29 cellular contexts compared by ENCODE assay signal in genomic region chr17:68835061-68835460, GRCh38.
DNase-seq lines count a peak whose midpoint lies in the region; ATAC-seq, FAIRE-seq and TF ChIP-seq lines count a peak whose summit lies in the region.
"Had no signal": no experiment of that assay in that cellular context is flagged by ENCODE, and none has a peak within 500 bp of the region (broad histone marks: within the 10 kb centered on the region; RNA-seq: fewer than 3 reads in every experiment).

No MANE protein-coding gene starts in this region.

- no peaks in the 10 kb centered on the region for H3F3A ChIP-seq in PC-3 (ENCODE audit: low read length, unreplicated experiment)

- TF ChIP-seq CTCF in PC-3 (conservative IDR thresholded peaks at IDR 0.05; ENCODE audit: low read depth, low read length) (no peak), fibroblast of villous mesenchyme (IDR thresholded peaks at IDR 0.05; ENCODE audit: insufficient read depth, low read depth, low read length) (no peak), progenitor cell of endocrine pancreas (IDR thresholded peaks at IDR 0.05; ENCODE audit: unreplicated experiment) (no peak)

- DNase-seq in H4 (ENCODE audit: low spot score) (peak; percentile 16), PC-3 (peak; percentile 54), fibroblast of villous mesenchyme (ENCODE audit: low read depth) (peak; percentile 76), putamen (ENCODE audit: low spot score) (no peak), progenitor cell of endocrine pancreas (ENCODE audit: low spot score, unreplicated experiment) (no peak), small intestine (no peak)
- DNase-seq in naive thymus-derived CD4-positive, alpha-beta T cell, result no peak
- DNase-seq: activated CD4-positive, alpha-beta T cell treated with anti-CD3 and anti-CD28 coated beads for 1 hour; activated CD8-positive, alpha-beta T cell treated with anti-CD3 and anti-CD28 coated beads for 36 hours; activated effector memory CD4-positive, alpha-beta T cell treated with Interleukin-2 at 50 U/mL for 16 hours; activated naive CD8-positive, alpha-beta T cell treated with anti-CD3 and anti-CD28 coated beads for 36 hours; CD4-positive, CD25-positive, alpha-beta regulatory T cell; cerebellar nuclear complex; foreskin keratinocyte; left colon; naive B cell; NCI-H1092; NCI-H1930; NCI-H226; NCI-H748 treated with DMSO at 0.1 percent for 48 hours; occipital lobe; SIG-M5; stimulated activated CD8-positive, alpha-beta memory T cell treated with anti-CD3 and anti-CD28 coated beads, Interleukin-4, amount 100 ng/mL, for 48 hours; T-helper 1 cell had no signal

- 45 to 83% (median 69%) methylated on average over 2 of the region's 2 CpGs for WGBS in small intestine, 3 donors

- peaks cover 3% of the 10 kb centered on the region for H3K27me3 Mint-ChIP-seq in progenitor cell of endocrine pancreas
- peaks cover 2 to 65% (median 18%) of the 10 kb centered on the region in 5 donors for H3K27me3 Mint-ChIP-seq in naive thymus-derived CD4-positive, alpha-beta T cell
- H3K27me3 Mint-ChIP-seq: activated naive CD8-positive, alpha-beta T cell treated with anti-CD3 and anti-CD28 coated beads for 36 hours had no signal

- H3K4me1 ChIP-seq in ACC112 (ENCODE audit: control insufficient read depth, insufficient read depth, low read length, unreplicated experiment) (peaks cover 9% of the 10 kb centered on the region), PC-3 (ENCODE audit: insufficient read depth, low read length) (peaks cover 12% of the 10 kb centered on the region), small intestine (ENCODE audit: control insufficient read depth in 2 of 2, insufficient read depth in 1 of 2, low read depth in 1 of 2, low read length in 1 of 2) (no peaks in the 10 kb centered on the region)
- no peaks in the 10 kb centered on the region for H3K4me1 ChIP-seq in naive thymus-derived CD4-positive, alpha-beta T cell (ENCODE audit: control insufficient read depth in 2 of 2, insufficient read depth in 2 of 2, low read length in 2 of 2)
- H3K4me1 ChIP-seq: foreskin keratinocyte had no signal

- H3K36me3 ChIP-seq in ACC112 (ENCODE audit: insufficient read depth, low read length) (no peaks in the 10 kb centered on the region), PC-3 (ENCODE audit: low read depth, low read length) (no peaks in the 10 kb centered on the region), small intestine (ENCODE audit: control insufficient read depth in 2 of 2, insufficient read depth in 2 of 2, low read length in 2 of 2) (no peaks in the 10 kb centered on the region)
- no peaks in the 10 kb centered on the region for H3K36me3 ChIP-seq in naive thymus-derived CD4-positive, alpha-beta T cell (ENCODE audit: control insufficient read depth in 2 of 3, insufficient read depth in 3 of 3, low read length in 3 of 3)
- H3K36me3 ChIP-seq: tibial nerve had no signal

- H3K4me1 Mint-ChIP-seq in progenitor cell of endocrine pancreas (ENCODE audit: low read depth), result no peaks in the 10 kb centered on the region
- H3K4me1 Mint-ChIP-seq in naive thymus-derived CD4-positive, alpha-beta T cell, result peaks cover 0 to 4% (median 0%) of the 10 kb centered on the region in 7 donors
- H3K4me1 Mint-ChIP-seq: activated naive CD8-positive, alpha-beta T cell treated with anti-CD3 and anti-CD28 coated beads for 36 hours; CD4-positive, CD25-positive, alpha-beta regulatory T cell had no signal

- CTCF ChIA-PET in PC-3 (lab: Charles Lee), result no interaction called here
- CTCF ChIA-PET in naive thymus-derived CD4-positive, alpha-beta T cell (lab: Charles Lee), result no interaction called here

- no peaks in the 10 kb centered on the region for H3K27me3 ChIP-seq in ACC112 (ENCODE audit: insufficient read depth, low read length)
- no peaks in the 10 kb centered on the region for H3K27me3 ChIP-seq in PC-3 (ENCODE audit: low read length)
- H3K27me3 ChIP-seq in small intestine (ENCODE audit: control insufficient read depth in 2 of 2, insufficient read depth in 2 of 2, low read length in 2 of 2), result no peaks in the 10 kb centered on the region
- H3K27me3 ChIP-seq in naive thymus-derived CD4-positive, alpha-beta T cell (ENCODE audit: control insufficient read depth in 2 of 2, insufficient read depth in 2 of 2, low read length in 2 of 2), result no peaks in the 10 kb centered on the region
- H3K27me3 ChIP-seq: foreskin keratinocyte, tibial nerve had no signal

- no peaks in the 10 kb centered on the region for H3K9me3 ChIP-seq in PC-3 (ENCODE audit: low read length)
- no peaks in the 10 kb centered on the region for H3K9me3 ChIP-seq in small intestine (ENCODE audit: control insufficient read depth, low read depth)
- no peaks in the 10 kb centered on the region for H3K9me3 ChIP-seq in naive thymus-derived CD4-positive, alpha-beta T cell (ENCODE audit: control insufficient read depth in 2 of 3, low read length in 3 of 3)
- H3K9me3 ChIP-seq: tibial nerve had no signal

- no peaks in the 10 kb centered on the region for H4K20me1 ChIP-seq in PC-3 (ENCODE audit: low read length)

- H3K36me3 Mint-ChIP-seq in progenitor cell of endocrine pancreas (ENCODE audit: insufficient read depth), result no peaks in the 10 kb centered on the region
- H3K36me3 Mint-ChIP-seq in naive thymus-derived CD4-positive, alpha-beta T cell, result no peaks in the 10 kb centered on the region
- H3K36me3 Mint-ChIP-seq: activated naive CD8-positive, alpha-beta T cell treated with anti-CD3 and anti-CD28 coated beads for 36 hours; CD4-positive, CD25-positive, alpha-beta regulatory T cell had no signal

- no peak for FAIRE-seq in small intestine (lab: Jason Lieb, UNC)
- FAIRE-seq: HTR-8/SVneo, TTC549 had no signal

- intact Hi-C loops in PC-3 (cut with micrococcal nuclease), result loop anchor here (1.0 to 5.0 kb wide), 4 partner anchors 12 to 74 kb away; no protein-coding TSS in a partner anchor
- intact Hi-C loops in naive thymus-derived CD4-positive, alpha-beta T cell (cut with micrococcal nuclease), result no loop called here

- H3K9me2 ChIP-seq in PC-3 (replicated peaks; ENCODE audit: low read length), result 0 out of 2 replicates have a peak, but pooled peaks cover 4% of the 10 kb centered on the region

- H3K9me3 Mint-ChIP-seq in progenitor cell of endocrine pancreas (ENCODE audit: low read depth), result peaks cover 8% of the 10 kb centered on the region
- H3K9me3 Mint-ChIP-seq in naive thymus-derived CD4-positive, alpha-beta T cell, result peaks cover 0 to 2% (median 0%) of the 10 kb centered on the region in 11 donors
- H3K9me3 Mint-ChIP-seq: activated CD8-positive, alpha-beta T cell treated with anti-CD3 and anti-CD28 coated beads for 36 hours; activated naive CD8-positive, alpha-beta T cell treated with anti-CD3 and anti-CD28 coated beads for 36 hours had no signal

- no peak overlapping the region for H3K4me3 ChIP-seq in ACC112 (ENCODE audit: low read depth, low read length)
- no peak overlapping the region for H3K4me3 ChIP-seq in PC-3 (ENCODE audit: low read length)
- no peak overlapping the region for H3K4me3 ChIP-seq in fibroblast of villous mesenchyme (ENCODE audit: low read depth, low read length)
- H3K4me3 ChIP-seq in small intestine (ENCODE audit: low read depth in 1 of 2, low read length in 2 of 2), result no peak overlapping the region
- H3K4me3 ChIP-seq in naive thymus-derived CD4-positive, alpha-beta T cell (ENCODE audit: low read length), result no peak overlapping the region
- H3K4me3 ChIP-seq: tibial nerve had no signal

- H3K79me2 ChIP-seq in ACC112 (ENCODE audit: control insufficient read depth, insufficient read depth, low read length, unreplicated experiment) (no peaks in the 10 kb centered on the region), PC-3 (ENCODE audit: low read length) (no peaks in the 10 kb centered on the region)

- no TSS peak for BruUV-seq in PC-3 (replicated peaks; lab: Mats Ljungman, UMichigan)

- H3K27ac ChIP-seq in ACC112 (ENCODE audit: low read depth, low read length), result no peak overlapping the region
- H3K27ac ChIP-seq in PC-3 (ENCODE audit: low read length), result peak overlapping the region; percentile 13; the same call in 1 of the 2 replicates
- no peak overlapping the region for H3K27ac ChIP-seq in small intestine (ENCODE audit: low read depth in 1 of 2, low read length in 1 of 2)
- H3K27ac ChIP-seq in naive thymus-derived CD4-positive, alpha-beta T cell (ENCODE audit: low read depth, low read length), result no peak overlapping the region
- H3K27ac ChIP-seq: foreskin keratinocyte, KMS-11 had no signal

- H3K9ac ChIP-seq in PC-3 (ENCODE audit: low read length), result no peak overlapping the region
- H3K9ac ChIP-seq: KMS-11 had no signal

- POLR2A ChIA-PET in PC-3 (lab: Charles Lee; ENCODE audit: unreplicated experiment), result interaction anchor here (0.6 kb wide), 1 partner anchor 28 kb away, joined by 3 read pairs; no protein-coding TSS in a partner anchor
- POLR2A ChIA-PET in naive thymus-derived CD4-positive, alpha-beta T cell (lab: Charles Lee), result no interaction called here

- peak overlapping the region; percentile 33 for H2AFZ ChIP-seq in ACC112 (ENCODE audit: low read length, unreplicated experiment)
- H2AFZ ChIP-seq in PC-3 (ENCODE audit: low read length), result no peak overlapping the region

- no peak overlapping the region for H3K4me3 Mint-ChIP-seq in progenitor cell of endocrine pancreas (ENCODE audit: low read depth)
- H3K4me3 Mint-ChIP-seq in naive thymus-derived CD4-positive, alpha-beta T cell, result no peak overlapping the region
- H3K4me3 Mint-ChIP-seq: activated CD8-positive, alpha-beta T cell treated with anti-CD3 and anti-CD28 coated beads for 36 hours; activated naive CD8-positive, alpha-beta T cell treated with anti-CD3 and anti-CD28 coated beads for 36 hours; CD4-positive, CD25-positive, alpha-beta regulatory T cell; naive B cell had no signal

- peak overlapping the region; percentile 12 for H3K4me2 ChIP-seq in PC-3 (ENCODE audit: low read length)
- H3K4me2 ChIP-seq: KMS-11 had no signal

- H3K27ac Mint-ChIP-seq in progenitor cell of endocrine pancreas, result no peak overlapping the region
- H3K27ac Mint-ChIP-seq in naive thymus-derived CD4-positive, alpha-beta T cell, result no peak overlapping the region
- H3K27ac Mint-ChIP-seq: activated CD8-positive, alpha-beta T cell treated with anti-CD3 and anti-CD28 coated beads for 36 hours; activated naive CD8-positive, alpha-beta T cell treated with anti-CD3 and anti-CD28 coated beads for 36 hours; CD4-positive, CD25-positive, alpha-beta regulatory T cell; naive B cell had no signal

- peak; percentile 95 for ATAC-seq in PC-3
- ATAC-seq in naive thymus-derived CD4-positive, alpha-beta T cell, result no peak
- ATAC-seq: activated CD8-positive, alpha-beta T cell treated with anti-CD3 and anti-CD28 coated beads for 36 hours; foreskin keratinocyte; left colon had no signal

Comparison
In these comparisons a context has a peak if more than half of its experiments do, and no peak if none do; other contexts are left out.
1. DNase-seq: peak in H4 (single experiment), PC-3 (single experiment) and fibroblast of villous mesenchyme (single experiment); none in putamen (single experiment), progenitor cell of endocrine pancreas (single experiment), small intestine (single experiment) and naive thymus-derived CD4-positive, alpha-beta T cell (0 of 9).